17 cellular contexts compared by ENCODE assay signal in genomic region chr7:157554393-157555238, GRCh38.
"Had no signal": no experiment of that assay in that cellular context is flagged by ENCODE, and none has a peak within 500 bp of the region (broad histone marks: within the 10 kb centered on the region; RNA-seq: fewer than 3 reads in every experiment).

No MANE protein-coding gene starts in this region.

- H3K4me1 ChIP-seq: adrenal gland, gastrocnemius medialis, heart right ventricle, left ventricle myocardium inferior, sigmoid colon had no signal

- H3K36me3 ChIP-seq: adrenal gland, gastrocnemius medialis, sigmoid colon had no signal

- H3K9me3 ChIP-seq: adrenal gland, gastrocnemius medialis, heart right ventricle, left ventricle myocardium inferior, sigmoid colon had no signal

- ATAC-seq: gastrocnemius medialis had no signal

- DNase-seq: activated CD4-positive, alpha-beta T cell treated with anti-CD3 and anti-CD28 coated beads, Interleukin-2, amount 50 U/mL, for 1 hour; activated T-cell treated with anti-CD3 and anti-CD28 coated beads, Interleukin-2, amount 50 U/mL, for 48 hours; adrenal gland; central memory CD4-positive, alpha-beta T cell; cortex of kidney; effector memory CD4-positive, alpha-beta T cell; gastrocnemius medialis; heart right ventricle; left ventricle myocardium inferior; midbrain; occipital lobe; sigmoid colon; stimulated activated CD4-positive, alpha-beta T cell treated with anti-CD3 and anti-CD28 coated beads, Interleukin-12 subunit alpha, Interleukin-12 subunit beta, amount 100 ng/mL, for 4 hours; stimulated activated naive CD4-positive, alpha-beta T cell; substantia nigra; T-helper 2 cell had no signal

- H3K27me3 ChIP-seq: adrenal gland, sigmoid colon had no signal

- H3K27ac ChIP-seq: adrenal gland, epithelial cell of prostate, gastrocnemius medialis, heart right ventricle, left ventricle myocardium inferior, sigmoid colon had no signal

- H3K4me3 ChIP-seq: adrenal gland, gastrocnemius medialis, heart right ventricle, left ventricle myocardium inferior, sigmoid colon had no signal
